Comparison of ENCODE assay signal across 18 cellular contexts in the genomic region with DNA sequence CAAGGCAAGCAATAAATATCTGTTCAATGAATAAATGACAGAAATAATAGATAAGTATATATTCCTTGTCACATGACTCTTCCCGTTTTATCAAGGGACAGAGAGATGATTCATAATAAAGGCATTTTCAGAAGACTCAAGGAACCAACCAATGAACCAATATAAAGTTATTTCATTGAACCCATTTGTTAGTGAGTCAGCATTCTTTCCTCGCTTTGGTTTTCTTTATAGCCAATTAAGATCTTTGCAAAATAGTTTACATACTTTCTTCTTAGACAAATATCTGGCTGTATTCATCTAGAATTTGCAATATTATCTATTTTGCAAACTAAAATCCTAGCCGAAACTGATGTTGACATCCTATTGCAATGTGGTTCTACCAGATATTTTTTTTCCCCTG.
DNase-seq lines count a peak whose midpoint lies in the region; ATAC-seq, FAIRE-seq and TF ChIP-seq lines count a peak whose summit lies in the region.
"Had no signal": no experiment of that assay in that cellular context is flagged by ENCODE, and none has a peak within 500 bp of the region (broad histone marks: within the 10 kb centered on the region; RNA-seq: fewer than 3 reads in every experiment).

No MANE protein-coding gene starts in this region.

- no peak overlapping the region for H2BK12ac ChIP-seq in trophoblast cell (ENCODE audit: low read length)

- no peak for FAIRE-seq in kidney (lab: Jason Lieb, UNC)

- POLR2A ChIA-PET in BJ (lab: Charles Lee), result no interaction called here
- POLR2A ChIA-PET in PC-9 (lab: Charles Lee; ENCODE audit: unreplicated experiment), result no interaction called here

- no peak overlapping the region for H2BK120ac ChIP-seq in trophoblast cell (ENCODE audit: insufficient read depth, low read length, poor library complexity)

- H3K27ac ChIP-seq in PC-9 (peak overlapping the region; percentile 77), trophoblast cell (ENCODE audit: low read depth, low read length) (no peak overlapping the region), kidney (ENCODE audit: low read depth in 2 of 2, low read length in 2 of 2) (no peak overlapping the region)
- H3K27ac ChIP-seq: VCaP had no signal

- no peaks in the 10 kb centered on the region for H3K9me2 ChIP-seq in PC-9 (ENCODE audit: insufficient read depth)

- H3K4ac ChIP-seq in trophoblast cell (ENCODE audit: low read depth, low read length), result no peak overlapping the region

- no peak overlapping the region for H3K18ac ChIP-seq in trophoblast cell (ENCODE audit: low read length)

- no CpG with 5 or more reads among the region's 3 CpGs for WGBS in trophoblast cell (ENCODE audit: extremely low coverage, insufficient coverage, insufficient read length)

- TF ChIP-seq CTCF in BJ (IDR thresholded peaks at IDR 0.05; ENCODE audit: insufficient read depth, low read depth, low read length) (no peak), PC-9 (conservative IDR thresholded peaks at IDR 0.05) (no peak), kidney (IDR thresholded peaks at IDR 0.05; ENCODE audit: borderline replicate concordance, extremely low read depth, insufficient read depth) (no peak)

- no peaks in the 10 kb centered on the region for H3K27me3 ChIP-seq in BJ (ENCODE audit: control insufficient read depth, insufficient read depth, low read length)
- no peaks in the 10 kb centered on the region for H3K27me3 ChIP-seq in PC-9 (ENCODE audit: insufficient read depth, low read depth)
- no peaks in the 10 kb centered on the region for H3K27me3 ChIP-seq in trophoblast cell (ENCODE audit: insufficient read depth, low read length)

- H2AK5ac ChIP-seq in trophoblast cell (ENCODE audit: low read length), result no peak overlapping the region

- no peak overlapping the region for H4K12ac ChIP-seq in trophoblast cell (ENCODE audit: low read depth, low read length)

- H3K14ac ChIP-seq in trophoblast cell (ENCODE audit: low read length), result no peak overlapping the region

- H3K4me1 ChIP-seq in PC-9 (replicated peaks; ENCODE audit: insufficient read depth), result peaks cover 9% of the 10 kb centered on the region; the same call in 1 of the 2 replicates
- H3K4me1 ChIP-seq in trophoblast cell (ENCODE audit: control insufficient read depth in 1 of 2, insufficient read depth in 2 of 2, low read length in 2 of 2), result peaks cover 0 to 2% of the 10 kb centered on the region in 2 experiments
- H3K4me1 ChIP-seq in kidney (ENCODE audit: control insufficient read depth in 1 of 2, insufficient read depth in 1 of 2, low read depth in 1 of 2, low read length in 2 of 2), result no peaks in the 10 kb centered on the region

- no peak overlapping the region for H3K23ac ChIP-seq in trophoblast cell (ENCODE audit: low read length)

- DNase-seq in BJ (ENCODE audit: low read depth) (peak; percentile 94), PC-9 (peak in 1 of 2 experiments; percentile 80), fibroblast of gingiva (ENCODE audit: low read depth) (peak; percentile 88), trophoblast cell (peak; percentile 30 to 81), kidney (no peak), NOMO-1 treated with DMSO at 0.1 percent for 48 hours (lab: John Stamatoyannopoulos, UW; ENCODE audit: unreplicated experiment) (no peak), DMS 273 treated with DMSO at 0.1 percent for 48 hours (lab: John Stamatoyannopoulos, UW) (no peak)
- DNase-seq: activated CD4-positive, alpha-beta memory T cell treated with anti-CD3 and anti-CD28 coated beads for 36 hours; activated naive CD8-positive, alpha-beta T cell treated with anti-CD3 and anti-CD28 coated beads, Interleukin-2, amount 10 ng/mL, durations not matched to agents 7 days and 5 days; activated T-cell treated with anti-CD3 and anti-CD28 coated beads, Interleukin-2, amount 50 U/mL, for 48 hours; C1 segment of cervical spinal cord; islet precursor cell; KBM-7; mesendoderm; NCI-H1417; T-cell had no signal

- H4K8ac ChIP-seq in trophoblast cell (ENCODE audit: low read depth, low read length), result no peak overlapping the region

- no peak overlapping the region for H3K9ac ChIP-seq in trophoblast cell (ENCODE audit: low read length)
- H3K9ac ChIP-seq in kidney (ENCODE audit: low read length in 2 of 2), result no peak overlapping the region

- H3K79me1 ChIP-seq in trophoblast cell (ENCODE audit: low read length), result no peaks in the 10 kb centered on the region

- H2AFZ ChIP-seq in PC-9, result no peak overlapping the region
- no peak overlapping the region for H2AFZ ChIP-seq in trophoblast cell (ENCODE audit: insufficient read depth, low read length, poor library complexity)

- intact Hi-C loops in PC-9 (cut with micrococcal nuclease; ENCODE audit: unreplicated experiment), result no loop called here
- intact Hi-C loops in kidney (cut with DNase I), result no loop called here

- no peaks in the 10 kb centered on the region for H3K79me2 ChIP-seq in PC-9 (ENCODE audit: low read depth)
- H3K79me2 ChIP-seq in trophoblast cell (ENCODE audit: control insufficient read depth, insufficient read depth, low read length, poor library complexity), result no peaks in the 10 kb centered on the region

- no peaks in the 10 kb centered on the region; the same call in 1 of the 2 replicates for H3K9me3 ChIP-seq in PC-9 (ENCODE audit: insufficient read depth, low read depth)
- no peaks in the 10 kb centered on the region for H3K9me3 ChIP-seq in trophoblast cell (ENCODE audit: insufficient read depth, low read depth, low read length)
- no peaks in the 10 kb centered on the region for H3K9me3 ChIP-seq in kidney (ENCODE audit: control insufficient read depth in 1 of 2, low read length in 2 of 2)

- H3K4me2 ChIP-seq in PC-9, result peak overlapping the region; percentile 20; the same call in 1 of the 2 replicates
- H3K4me2 ChIP-seq in trophoblast cell (ENCODE audit: low read length), result no peak overlapping the region

- no peaks in the 10 kb centered on the region for H3F3A ChIP-seq in PC-9 (ENCODE audit: insufficient read depth, low read depth)

- no peak overlapping the region for H4K91ac ChIP-seq in trophoblast cell (ENCODE audit: low read depth, low read length)

- CTCF ChIA-PET in BJ (lab: Yijun Ruan, JAX) (no interaction called here), PC-9 (lab: Charles Lee) (no interaction called here)

- no peak overlapping the region for H3K4me3 ChIP-seq in BJ (ENCODE audit: low read depth, low read length)
- no peak overlapping the region for H3K4me3 ChIP-seq in PC-9
- no peak overlapping the region for H3K4me3 ChIP-seq in trophoblast cell (ENCODE audit: low read depth, low read length)
- H3K4me3 ChIP-seq in kidney (ENCODE audit: low read length in 2 of 2), result no peak overlapping the region

- no peak overlapping the region for H2BK5ac ChIP-seq in trophoblast cell (ENCODE audit: low read depth, low read length, poor library complexity)

- no TSS peak for BruUV-seq in PC-9 (replicated peaks; lab: Mats Ljungman, UMichigan)

- no peaks in the 10 kb centered on the region for H4K20me1 ChIP-seq in PC-9 (ENCODE audit: insufficient read depth)

- ATAC-seq in GM21723 (IDR thresholded peaks at IDR 0.05; ENCODE audit: unreplicated experiment), result no peak
- ATAC-seq: T-cell had no signal

- H3K36me3 ChIP-seq in BJ (ENCODE audit: control insufficient read depth, insufficient read depth, low read length) (no peaks in the 10 kb centered on the region), PC-9 (ENCODE audit: low read depth) (no peaks in the 10 kb centered on the region), trophoblast cell (ENCODE audit: control insufficient read depth in 1 of 2, insufficient read depth in 2 of 2, low read length in 2 of 2) (no peaks in the 10 kb centered on the region), kidney (ENCODE audit: control insufficient read depth in 1 of 2, insufficient read depth in 2 of 2, low read length in 2 of 2) (no peaks in the 10 kb centered on the region)

Comparison
In these comparisons a context has a peak if more than half of its experiments do, and no peak if none do; other contexts are left out.
1. DNase-seq: peak in BJ (single experiment), fibroblast of gingiva (single experiment) and trophoblast cell (2 of 2); none in kidney (single experiment), NOMO-1 treated with DMSO at 0.1 percent for 48 hours (single experiment) and DMS 273 treated with DMSO at 0.1 percent for 48 hours (single experiment).